1 cellular context compared by ENCODE assay signal in the genomic region with DNA sequence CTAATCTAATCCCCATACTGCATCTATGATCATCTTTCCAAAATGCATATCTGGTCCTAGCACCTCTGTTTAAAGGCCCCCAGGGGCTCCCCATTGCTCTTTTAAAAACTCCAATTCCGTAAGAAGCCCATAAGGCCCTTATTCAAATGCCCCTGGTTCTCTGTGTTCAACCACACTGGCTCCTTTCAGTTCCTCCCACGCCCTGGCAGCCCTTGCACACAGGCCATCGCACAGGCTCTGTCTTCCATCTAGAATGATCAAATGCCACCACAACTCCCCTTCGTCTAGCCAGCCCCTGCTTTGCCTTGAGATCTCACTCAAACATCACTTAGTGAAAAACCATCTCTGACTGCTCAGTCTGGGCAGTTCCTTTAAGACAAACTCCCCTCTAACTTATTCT.
TF ChIP-seq lines count a peak whose summit lies in the region.

No MANE protein-coding gene starts in this region.

TF ChIP-seq in GM12878, 131 proteins besides CTCF, POLR2A, EP300 and RAD21 (continued from another document and continues in another):
- TF ChIP-seq ATF2 (IDR thresholded peaks at IDR 0.05; ENCODE audit: low read length) (peak; percentile 26; the same call in 1 of the 2 replicates), IRF4 (IDR thresholded peaks at IDR 0.05; ENCODE audit: low read depth, low read length) (0 out of 2 replicates have a peak, but pooled peaks have one; percentile 42), MEF2B (IDR thresholded peaks at IDR 0.05; ENCODE audit: partially characterized antibody, poor library complexity, severe bottlenecking) (peak; percentile 46), RAD51 (IDR thresholded peaks at IDR 0.05) (no peak), KDM1A (IDR thresholded peaks at IDR 0.05; ENCODE audit: borderline replicate concordance) (no peak), MTA2 (IDR thresholded peaks at IDR 0.05; ENCODE audit: low read depth) (peak; percentile 38; the same call in 1 of the 2 replicates), YY1 (IDR thresholded peaks at IDR 0.05; ENCODE audit: low read depth, low read length) (0 out of 2 replicates have a peak, but pooled peaks have one; percentile 36), ATF3 (IDR thresholded peaks at IDR 0.05; ENCODE audit: borderline replicate concordance, extremely low read depth, low read depth, low read length) (no peak), BHLHE40 (IDR thresholded peaks at IDR 0.05; ENCODE audit: borderline replicate concordance in 1 of 2, low read depth in 2 of 2, low read length in 1 of 2) (peak in 1 of 2 experiments; percentile 32; a peak in 1 of 4 replicates), TCF12 (IDR thresholded peaks at IDR 0.05; ENCODE audit: low read depth, low read length) (peak; percentile 44; the same call in 1 of the 2 replicates), GABPA (IDR thresholded peaks at IDR 0.05; ENCODE audit: low read depth) (no peak), NBN (IDR thresholded peaks at IDR 0.05) (no peak), REST (IDR thresholded peaks at IDR 0.05; ENCODE audit: low read depth, low read length) (no peak), STAT1 (conservative IDR thresholded peaks at IDR 0.05) (no peak), ZNF687 (IDR thresholded peaks at IDR 0.05) (peak; percentile 58; the same call in 1 of the 2 replicates), SRF (IDR thresholded peaks at IDR 0.05; ENCODE audit: low read depth in 2 of 2, low read length in 2 of 2) (no peak), DPF2 (IDR thresholded peaks at IDR 0.05) (no peak), POU2F2 (IDR thresholded peaks at IDR 0.05; ENCODE audit: borderline replicate concordance, low read depth, low read length) (peak; percentile 89; the same call in 1 of the 3 replicates), HDGF (IDR thresholded peaks at IDR 0.05) (no peak), YBX1 (IDR thresholded peaks at IDR 0.05) (no peak), SKIL (IDR thresholded peaks at IDR 0.05; ENCODE audit: low read depth, poor library complexity, severe bottlenecking) (no peak), HCFC1 (IDR thresholded peaks at IDR 0.05; ENCODE audit: low read length) (no peak), SP1 (IDR thresholded peaks at IDR 0.05; ENCODE audit: low read depth, low read length) (no peak), MYB (IDR thresholded peaks at IDR 0.05; ENCODE audit: borderline replicate concordance, low read depth, low read length) (no peak), IKZF2 (IDR thresholded peaks at IDR 0.05) (peak; percentile 60 to 67; a peak in 3 of 4 replicates), CBX5 (IDR thresholded peaks at IDR 0.05; ENCODE audit: low read depth) (no peak), MEF2A (IDR thresholded peaks at IDR 0.05; ENCODE audit: insufficient read depth, low read depth, low read length) (no peak), CBFB (IDR thresholded peaks at IDR 0.05; ENCODE audit: low read depth) (no peak), JUNB (IDR thresholded peaks at IDR 0.05) (no peak), MTA3 (IDR thresholded peaks at IDR 0.05; ENCODE audit: borderline replicate concordance, low read length) (no peak), SUZ12 (IDR thresholded peaks at IDR 0.05; ENCODE audit: unreplicated experiment) (no peak)
- TF ChIP-seq, protein P1, sequence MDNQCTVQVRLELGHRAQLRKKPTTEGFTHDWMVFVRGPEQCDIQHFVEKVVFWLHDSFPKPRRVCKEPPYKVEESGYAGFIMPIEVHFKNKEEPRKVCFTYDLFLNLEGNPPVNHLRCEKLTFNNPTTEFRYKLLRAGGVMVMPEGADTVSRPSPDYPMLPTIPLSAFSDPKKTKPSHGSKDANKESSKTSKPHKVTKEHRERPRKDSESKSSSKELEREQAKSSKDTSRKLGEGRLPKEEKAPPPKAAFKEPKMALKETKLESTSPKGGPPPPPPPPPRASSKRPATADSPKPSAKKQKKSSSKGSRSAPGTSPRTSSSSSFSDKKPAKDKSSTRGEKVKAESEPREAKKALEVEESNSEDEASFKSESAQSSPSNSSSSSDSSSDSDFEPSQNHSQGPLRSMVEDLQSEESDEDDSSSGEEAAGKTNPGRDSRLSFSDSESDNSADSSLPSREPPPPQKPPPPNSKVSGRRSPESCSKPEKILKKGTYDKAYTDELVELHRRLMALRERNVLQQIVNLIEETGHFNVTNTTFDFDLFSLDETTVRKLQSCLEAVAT (IDR thresholded peaks at IDR 0.05), result no peak; the same call in 1 of the 2 replicates
- TF ChIP-seq, protein P2, sequence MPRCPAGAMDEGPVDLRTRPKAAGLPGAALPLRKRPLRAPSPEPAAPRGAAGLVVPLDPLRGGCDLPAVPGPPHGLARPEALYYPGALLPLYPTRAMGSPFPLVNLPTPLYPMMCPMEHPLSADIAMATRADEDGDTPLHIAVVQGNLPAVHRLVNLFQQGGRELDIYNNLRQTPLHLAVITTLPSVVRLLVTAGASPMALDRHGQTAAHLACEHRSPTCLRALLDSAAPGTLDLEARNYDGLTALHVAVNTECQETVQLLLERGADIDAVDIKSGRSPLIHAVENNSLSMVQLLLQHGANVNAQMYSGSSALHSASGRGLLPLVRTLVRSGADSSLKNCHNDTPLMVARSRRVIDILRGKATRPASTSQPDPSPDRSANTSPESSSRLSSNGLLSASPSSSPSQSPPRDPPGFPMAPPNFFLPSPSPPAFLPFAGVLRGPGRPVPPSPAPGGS (IDR thresholded peaks at IDR 0.05; ENCODE audit: borderline replicate concordance, insufficient read depth, low read depth, low read length, poor library complexity, severe bottlenecking), result no peak
- TF ChIP-seq, protein P3, sequence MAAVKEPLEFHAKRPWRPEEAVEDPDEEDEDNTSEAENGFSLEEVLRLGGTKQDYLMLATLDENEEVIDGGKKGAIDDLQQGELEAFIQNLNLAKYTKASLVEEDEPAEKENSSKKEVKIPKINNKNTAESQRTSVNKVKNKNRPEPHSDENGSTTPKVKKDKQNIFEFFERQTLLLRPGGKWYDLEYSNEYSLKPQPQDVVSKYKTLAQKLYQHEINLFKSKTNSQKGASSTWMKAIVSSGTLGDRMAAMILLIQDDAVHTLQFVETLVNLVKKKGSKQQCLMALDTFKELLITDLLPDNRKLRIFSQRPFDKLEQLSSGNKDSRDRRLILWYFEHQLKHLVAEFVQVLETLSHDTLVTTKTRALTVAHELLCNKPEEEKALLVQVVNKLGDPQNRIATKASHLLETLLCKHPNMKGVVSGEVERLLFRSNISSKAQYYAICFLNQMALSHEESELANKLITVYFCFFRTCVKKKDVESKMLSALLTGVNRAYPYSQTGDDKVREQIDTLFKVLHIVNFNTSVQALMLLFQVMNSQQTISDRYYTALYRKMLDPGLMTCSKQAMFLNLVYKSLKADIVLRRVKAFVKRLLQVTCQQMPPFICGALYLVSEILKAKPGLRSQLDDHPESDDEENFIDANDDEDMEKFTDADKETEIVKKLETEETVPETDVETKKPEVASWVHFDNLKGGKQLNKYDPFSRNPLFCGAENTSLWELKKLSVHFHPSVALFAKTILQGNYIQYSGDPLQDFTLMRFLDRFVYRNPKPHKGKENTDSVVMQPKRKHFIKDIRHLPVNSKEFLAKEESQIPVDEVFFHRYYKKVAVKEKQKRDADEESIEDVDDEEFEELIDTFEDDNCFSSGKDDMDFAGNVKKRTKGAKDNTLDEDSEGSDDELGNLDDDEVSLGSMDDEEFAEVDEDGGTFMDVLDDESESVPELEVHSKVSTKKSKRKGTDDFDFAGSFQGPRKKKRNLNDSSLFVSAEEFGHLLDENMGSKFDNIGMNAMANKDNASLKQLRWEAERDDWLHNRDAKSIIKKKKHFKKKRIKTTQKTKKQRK (IDR thresholded peaks at IDR 0.05; ENCODE audit: low read depth, low read length), result no peak
- TF ChIP-seq, protein P4, sequence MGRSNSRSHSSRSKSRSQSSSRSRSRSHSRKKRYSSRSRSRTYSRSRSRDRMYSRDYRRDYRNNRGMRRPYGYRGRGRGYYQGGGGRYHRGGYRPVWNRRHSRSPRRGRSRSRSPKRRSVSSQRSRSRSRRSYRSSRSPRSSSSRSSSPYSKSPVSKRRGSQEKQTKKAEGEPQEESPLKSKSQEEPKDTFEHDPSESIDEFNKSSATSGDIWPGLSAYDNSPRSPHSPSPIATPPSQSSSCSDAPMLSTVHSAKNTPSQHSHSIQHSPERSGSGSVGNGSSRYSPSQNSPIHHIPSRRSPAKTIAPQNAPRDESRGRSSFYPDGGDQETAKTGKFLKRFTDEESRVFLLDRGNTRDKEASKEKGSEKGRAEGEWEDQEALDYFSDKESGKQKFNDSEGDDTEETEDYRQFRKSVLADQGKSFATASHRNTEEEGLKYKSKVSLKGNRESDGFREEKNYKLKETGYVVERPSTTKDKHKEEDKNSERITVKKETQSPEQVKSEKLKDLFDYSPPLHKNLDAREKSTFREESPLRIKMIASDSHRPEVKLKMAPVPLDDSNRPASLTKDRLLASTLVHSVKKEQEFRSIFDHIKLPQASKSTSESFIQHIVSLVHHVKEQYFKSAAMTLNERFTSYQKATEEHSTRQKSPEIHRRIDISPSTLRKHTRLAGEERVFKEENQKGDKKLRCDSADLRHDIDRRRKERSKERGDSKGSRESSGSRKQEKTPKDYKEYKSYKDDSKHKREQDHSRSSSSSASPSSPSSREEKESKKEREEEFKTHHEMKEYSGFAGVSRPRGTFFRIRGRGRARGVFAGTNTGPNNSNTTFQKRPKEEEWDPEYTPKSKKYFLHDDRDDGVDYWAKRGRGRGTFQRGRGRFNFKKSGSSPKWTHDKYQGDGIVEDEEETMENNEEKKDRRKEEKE (IDR thresholded peaks at IDR 0.05), result no peak
